8 cellular contexts compared by ENCODE assay signal in genomic region chr1:67053785-67054759, GRCh38. TPM values are rescaled to one million over a fixed set of nuclear protein-coding genes. Genes with fewer than 3 reads are reported as not detected.
DNase-seq lines count a peak whose midpoint lies in the region; ATAC-seq and TF ChIP-seq lines count a peak whose summit lies in the region.

SLC35D1 (minus strand) TSS chr1:67054148; CDS start chr1:67054013, 135 bp downstream.

- peaks cover 39% of the 10 kb centered on the region for H3K4me1 ChIP-seq in DOHH2 (ENCODE audit: control insufficient read depth, low read length)

- H3K36me3 Mint-ChIP-seq in natural killer cell treated with Interleukin-12 subunit alpha and Interleukin-12 subunit beta and Interleukin-15 and Interleukin-18, amount 100 ng/mL, for 72 hours, result peaks cover 6% of the 10 kb centered on the region
- peaks cover 19% of the 10 kb centered on the region for H3K36me3 Mint-ChIP-seq in stimulated activated naive CD8-positive, alpha-beta T cell treated with anti-CD3 and anti-CD28 coated beads, Interleukin-15, Interleukin-2, amounts not matched to agents 100 ng/mL and 50 ng/mL, for 24 hours (ENCODE audit: low read depth)

- H3K27me3 ChIP-seq in DOHH2 (ENCODE audit: control insufficient read depth, low read length), result no peaks in the 10 kb centered on the region

- H3K4me1 Mint-ChIP-seq in natural killer cell treated with Interleukin-12 subunit alpha and Interleukin-12 subunit beta and Interleukin-15 and Interleukin-18, amount 100 ng/mL, for 72 hours (ENCODE audit: low read depth in 2 of 2), result peaks cover 26 to 31% of the 10 kb centered on the region in 2 donors
- peaks cover 32% of the 10 kb centered on the region for H3K4me1 Mint-ChIP-seq in stimulated activated naive CD8-positive, alpha-beta T cell treated with anti-CD3 and anti-CD28 coated beads, Interleukin-15, Interleukin-2, amounts not matched to agents 100 ng/mL and 50 ng/mL, for 24 hours (ENCODE audit: low read depth)

- H3K9me3 ChIP-seq in DOHH2 (ENCODE audit: control insufficient read depth, insufficient read depth, low read length), result no peaks in the 10 kb centered on the region

- H3K27me3 Mint-ChIP-seq in natural killer cell treated with Interleukin-12 subunit alpha and Interleukin-12 subunit beta and Interleukin-15 and Interleukin-18, amount 100 ng/mL, for 72 hours, result peaks cover 2% of the 10 kb centered on the region in 2 donors
- no peaks in the 10 kb centered on the region for H3K27me3 Mint-ChIP-seq in stimulated activated naive CD8-positive, alpha-beta T cell treated with anti-CD3 and anti-CD28 coated beads, Interleukin-15, Interleukin-2, amounts not matched to agents 100 ng/mL and 50 ng/mL, for 24 hours

- no peaks in the 10 kb centered on the region for H4K20me1 ChIP-seq in DOHH2 (ENCODE audit: control insufficient read depth, insufficient read depth, low read depth, low read length)

- peaks cover 47% of the 10 kb centered on the region for H3K36me3 ChIP-seq in DOHH2 (ENCODE audit: control insufficient read depth, low read length)

- H3K27ac ChIP-seq in DOHH2 (ENCODE audit: low read depth, low read length), result peak within 1 kb of the TSS; percentile 81

- H3K79me2 ChIP-seq in DOHH2 (ENCODE audit: control insufficient read depth, low read length), result peaks cover 47% of the 10 kb centered on the region

- no peaks in the 10 kb centered on the region for H3K9me3 Mint-ChIP-seq in natural killer cell treated with Interleukin-12 subunit alpha and Interleukin-12 subunit beta and Interleukin-15 and Interleukin-18, amount 100 ng/mL, for 72 hours
- H3K9me3 Mint-ChIP-seq in stimulated activated naive CD8-positive, alpha-beta T cell treated with anti-CD3 and anti-CD28 coated beads, Interleukin-15, Interleukin-2, amounts not matched to agents 100 ng/mL and 50 ng/mL, for 24 hours, result no peaks in the 10 kb centered on the region

- H3K4me3 ChIP-seq in DOHH2 (ENCODE audit: low read length) (peak within 1 kb of the TSS; percentile 81), fibroblast of mammary gland (ENCODE audit: control insufficient read depth, low read depth, low read length) (peak within 1 kb of the TSS; percentile 84)

- no peaks in the 10 kb centered on the region for H3K9me2 ChIP-seq in DOHH2 (replicated peaks; ENCODE audit: control insufficient read depth, low read length)

- H3K27ac Mint-ChIP-seq in natural killer cell treated with Interleukin-12 subunit alpha and Interleukin-12 subunit beta and Interleukin-15 and Interleukin-18, amount 100 ng/mL, for 72 hours, result peak within 1 kb of the TSS; percentile 72 to 74
- H3K27ac Mint-ChIP-seq in stimulated activated naive CD8-positive, alpha-beta T cell treated with anti-CD3 and anti-CD28 coated beads, Interleukin-15, Interleukin-2, amounts not matched to agents 100 ng/mL and 50 ng/mL, for 24 hours, result peak within 1 kb of the TSS; percentile 89

- H3K4me3 Mint-ChIP-seq in natural killer cell treated with Interleukin-12 subunit alpha and Interleukin-12 subunit beta and Interleukin-15 and Interleukin-18, amount 100 ng/mL, for 72 hours, result peak within 1 kb of the TSS; percentile 94
- H3K4me3 Mint-ChIP-seq in stimulated activated naive CD8-positive, alpha-beta T cell treated with anti-CD3 and anti-CD28 coated beads, Interleukin-15, Interleukin-2, amounts not matched to agents 100 ng/mL and 50 ng/mL, for 24 hours, result peak within 1 kb of the TSS; percentile 87

- no peaks in the 10 kb centered on the region; the same call in 1 of the 2 replicates for H3F3A ChIP-seq in DOHH2 (ENCODE audit: control insufficient read depth, insufficient read depth)

- DNase-seq in KG1 (lab: John Stamatoyannopoulos, UW), result peak; percentile 60
- peak; percentile 68 for DNase-seq in RPMI7951 (ENCODE audit: low read depth)
- DNase-seq in activated T-helper 1 cell treated with anti-CD3 and anti-CD28 coated beads, Interleukin-2, amount 50 U/mL, for 16 hours (ENCODE audit: low read depth in 1 of 2, low spot score in 1 of 2), result peak; percentile 56 to 65
- DNase-seq in fibroblast of mammary gland (ENCODE audit: low read depth), result peak; percentile 52
- DNase-seq in natural killer cell treated with Interleukin-12 subunit alpha and Interleukin-12 subunit beta and Interleukin-15 and Interleukin-18, amount 100 ng/mL, for 72 hours (ENCODE audit: low spot score), result peak; percentile 88

- ATAC-seq in GM21737 (IDR thresholded peaks at IDR 0.05; ENCODE audit: unreplicated experiment), result peak; percentile 82
- ATAC-seq in natural killer cell treated with Interleukin-12 subunit alpha and Interleukin-12 subunit beta and Interleukin-15 and Interleukin-18, amount 100 ng/mL, for 72 hours, result peak; percentile 89 to 93

- peak within 1 kb of the TSS; percentile 91 for H3K4me2 ChIP-seq in DOHH2 (ENCODE audit: low read length)

- TF ChIP-seq CTCF in DOHH2 (IDR thresholded peaks at IDR 0.05; ENCODE audit: low read depth, low read length, poor library complexity, severe bottlenecking) (no peak), fibroblast of mammary gland (conservative IDR thresholded peaks at IDR 0.05; ENCODE audit: control insufficient read depth, insufficient read depth, low read depth, low read length) (no peak)

RNA-seq across cellular contexts. Expression of gene SLC35D1, which starts in this region (rescaled TPM):
- 12.8 and 12.9 TPM in 2 replicates for total RNA-seq in RPMI7951 (2014; rRNA removed; shearing (Covaris generic))
- total RNA-seq in natural killer cell treated with Interleukin-12 subunit alpha and Interleukin-12 subunit beta and Interleukin-15 and Interleukin-18, amount 100 ng/mL, for 72 hours, result 10 to 100 TPM; 26.6 to 28.2 TPM

Comparison
In these comparisons a context has a peak if more than half of its experiments do, and no peak if none do; other contexts are left out.
1. Peak in every context shown above with its lines: DNase-seq, ATAC-seq, H3K4me3 ChIP-seq and H3K27ac ChIP-seq.